Comparison of ENCODE assay signal across 23 cellular contexts in the genomic region with DNA sequence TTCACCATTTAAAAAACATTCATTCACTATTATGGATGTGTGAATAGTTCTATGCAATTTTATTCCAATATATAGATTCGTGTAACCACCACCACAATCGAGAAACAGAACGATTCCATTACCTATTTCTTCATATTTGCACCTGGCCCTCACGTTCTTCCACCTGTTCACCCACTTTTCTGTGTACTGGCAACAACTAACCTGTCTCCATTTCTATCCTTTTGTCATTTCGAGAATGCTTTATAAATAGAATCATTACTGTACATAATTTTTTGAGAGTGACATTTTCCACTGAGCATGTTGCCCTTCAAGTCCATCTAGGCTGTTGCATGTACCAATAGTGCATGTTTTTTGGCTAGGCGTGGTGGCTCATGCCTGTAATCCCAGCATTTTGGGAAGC. TPM values are rescaled to one million over a fixed set of nuclear protein-coding genes. Genes with fewer than 3 reads are reported as not detected.
DNase-seq lines count a peak whose midpoint lies in the region; ATAC-seq, FAIRE-seq and TF ChIP-seq lines count a peak whose summit lies in the region.
"Had no signal": no experiment of that assay in that cellular context is flagged by ENCODE, and none has a peak within 500 bp of the region (broad histone marks: within the 10 kb centered on the region; RNA-seq: fewer than 3 reads in every experiment).

No MANE protein-coding gene starts in this region.

- intact Hi-C loops in left lung (cut with DNase I), result no loop called here

- ATAC-seq in GM19395 (IDR thresholded peaks at IDR 0.05; ENCODE audit: unreplicated experiment) (peak; percentile 58), HG03066 (IDR thresholded peaks at IDR 0.05; ENCODE audit: low read depth, unreplicated experiment) (peak; percentile 57), HG03520 (IDR thresholded peaks at IDR 0.05; ENCODE audit: unreplicated experiment) (peak; percentile 59), GM19397 (IDR thresholded peaks at IDR 0.05; ENCODE audit: unreplicated experiment) (no peak), left lung (no peak), GM21737 (IDR thresholded peaks at IDR 0.05; ENCODE audit: unreplicated experiment) (no peak)
- ATAC-seq: HepG2 had no signal

- no peak for TF ChIP-seq CTCF in left lung (IDR thresholded peaks at IDR 0.05)

- H3K4me3 ChIP-seq in left lung, result no peak overlapping the region
- H3K4me3 ChIP-seq: BLaER1, GM23248, HAP-1 had no signal

- DNase-seq in GM12891 (ENCODE audit: insufficient read length, low spot score), result no peak
- no peak for DNase-seq in DMS79 (lab: John Stamatoyannopoulos, UW)
- no peak for DNase-seq in left lung
- DNase-seq: 8988T; CD4-positive, alpha-beta memory T cell; DMS153; DMS79 treated with DMSO at 0.1 percent for 48 hours; GF-D8; GM23248; Karpas-422; KBM-7 had no signal

- H3K27ac ChIP-seq in left lung, result no peak overlapping the region
- H3K27ac ChIP-seq: BLaER1, GM23248 had no signal

- TF ChIP-seq POLR2A in GM12891 (IDR thresholded peaks at IDR 0.05; ENCODE audit: low read depth, low read length), result no peak

- no peaks in the 10 kb centered on the region for H3K9me3 ChIP-seq in left lung
- H3K9me3 ChIP-seq: BLaER1, HAP-1 had no signal

- H3K4me1 ChIP-seq in left lung, result peaks cover 0 to 12% of the 10 kb centered on the region in 2 donors
- H3K4me1 ChIP-seq: BLaER1, HAP-1 had no signal

- no peaks in the 10 kb centered on the region for H3K27me3 ChIP-seq in left lung
- H3K27me3 ChIP-seq: BLaER1 had no signal

- FAIRE-seq in GM12891 (lab: Jason Lieb, UNC), result peak; percentile 50
- FAIRE-seq: GM12892, GM18507, GM19239, HepG2 had no signal

- H3K36me3 ChIP-seq in left lung, result no peaks in the 10 kb centered on the region
- H3K36me3 ChIP-seq: BLaER1, HAP-1 had no signal

TF ChIP-seq in GM12891, 5 proteins besides CTCF, POLR2A, EP300 and RAD21:
- no peak for TF ChIP-seq PAX5 (IDR thresholded peaks at IDR 0.05; ENCODE audit: insufficient read depth, low read length, severe bottlenecking)
- TF ChIP-seq POU2F2 (IDR thresholded peaks at IDR 0.05; ENCODE audit: low read depth, low read length), result no peak
- no peak for TF ChIP-seq POLR2AphosphoS5 (IDR thresholded peaks at IDR 0.05; ENCODE audit: low read depth, low read length)
- TF ChIP-seq SPI1 (IDR thresholded peaks at IDR 0.05; ENCODE audit: low read depth, low read length), result no peak
- no peak for TF ChIP-seq TAF1 (IDR thresholded peaks at IDR 0.05; ENCODE audit: low read depth, low read length)

RNA-seq across cellular contexts. Expression of a gene that starts 23.2 kb away (rescaled TPM):
- 14.3 TPM for polyA plus RNA-seq in GM12891 (2012; ENCODE audit: low read depth, missing spikeins)
- 10 to 100 TPM; 18.2 to 31.3 TPM for total RNA-seq in left lung
- total RNA-seq: H4, HepG2 had no signal

RNA-seq across cellular contexts. Expression of a gene that starts 31.7 kb away (rescaled TPM):
- 252 TPM for polyA plus RNA-seq in GM12891 (2012; ENCODE audit: low read depth, missing spikeins)
- total RNA-seq in left lung, result 100 to 1,000 TPM; 118 to 130 TPM

Comparison
In these comparisons a context has a peak if more than half of its experiments do, and no peak if none do; other contexts are left out.
1. ATAC-seq: peak in GM19395 (single experiment), HG03066 (single experiment) and HG03520 (single experiment); none in GM19397 (single experiment), left lung (single experiment) and GM21737 (single experiment).